ENCODE assay signal across 21 cellular contexts in the genomic region with DNA sequence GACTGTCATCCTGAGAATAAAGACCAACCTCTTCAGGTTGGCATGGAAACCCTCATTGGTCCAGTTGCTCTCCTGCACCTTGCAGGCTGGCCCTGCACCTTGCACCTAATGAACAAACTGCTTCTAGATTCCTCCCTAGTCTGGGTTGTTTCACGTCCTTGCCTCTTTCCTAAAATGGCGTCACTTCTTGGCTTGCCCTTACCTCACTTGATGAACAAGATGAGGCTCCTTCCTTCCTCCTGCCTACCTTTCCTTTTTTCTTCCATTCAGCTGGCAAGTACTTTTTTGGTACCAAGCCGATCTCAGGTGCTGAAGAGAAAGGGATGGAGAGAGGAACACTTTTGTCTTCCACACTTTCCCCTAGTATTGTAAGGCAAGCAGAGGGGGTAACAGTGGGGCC.
A peak's percentile ranks its signal among the peaks of the same experiment; 100 is the strongest.
DNase-seq lines count a peak whose midpoint lies in the region; ATAC-seq and TF ChIP-seq lines count a peak whose summit lies in the region.
"Had no signal": no experiment of that assay in that cellular context is flagged by ENCODE, and none has a peak within 500 bp of the region (broad histone marks: within the 10 kb centered on the region; RNA-seq: fewer than 3 reads in every experiment).

No MANE protein-coding gene starts in this region.

- intact Hi-C loops in Calu3 (cut with micrococcal nuclease; ENCODE audit: unreplicated experiment) = loop anchor here (5.0 kb wide), 1 partner anchor 38 kb away; no protein-coding TSS in a partner anchor
- intact Hi-C loops in Right ventricle myocardium superior (cut with DNase I) = no loop called here
- intact Hi-C loops in gastrocnemius medialis (cut with DNase I; ENCODE audit: low total_unique reads) = no loop called here

- H3K4me3 ChIP-seq in neuronal stem cell (ENCODE audit: low read length in 2 of 2) = no peak overlapping the region
- H3K4me3 ChIP-seq in gastrocnemius medialis = no peak overlapping the region
- H3K4me3 ChIP-seq: BLaER1 treated with 17β-estradiol and CSF1 and Interleukin-3, amounts not matched to agents 10 nM and 100 nM; GM12878; MG63; Peyer's patch had no signal

- TF ChIP-seq POLR2A in gastrocnemius medialis (IDR thresholded peaks at IDR 0.05) = no peak

- no peak overlapping the region for H2AFZ ChIP-seq in neuronal stem cell (ENCODE audit: low read length)

- no peak overlapping the region for H3K4me2 ChIP-seq in neuronal stem cell (ENCODE audit: insufficient read depth, low read length, poor library complexity, severe bottlenecking)
- H3K4me2 ChIP-seq: BLaER1 treated with 17β-estradiol and CSF1 and Interleukin-3, amounts not matched to agents 10 nM and 100 nM had no signal

- H3K9me3 ChIP-seq in neuronal stem cell (replicated peaks in 1 of 2; ENCODE audit: control insufficient read depth in 2 of 2, insufficient read depth in 1 of 2, low read depth in 1 of 2, low read length in 2 of 2) (no peaks in the 10 kb centered on the region), gastrocnemius medialis (no peaks in the 10 kb centered on the region)
- H3K9me3 ChIP-seq: MG63, Peyer's patch had no signal

- no peak overlapping the region for H3K9ac ChIP-seq in neuronal stem cell (ENCODE audit: low read depth, low read length, poor library complexity)
- H3K9ac ChIP-seq: BLaER1 treated with 17β-estradiol and CSF1 and Interleukin-3, amounts not matched to agents 10 nM and 100 nM had no signal

- H2BK120ac ChIP-seq in neuronal stem cell (ENCODE audit: low read depth, low read length) = no peak overlapping the region

- TF ChIP-seq CTCF in Calu3 (IDR thresholded peaks at IDR 0.05; ENCODE audit: unreplicated experiment) = no peak
- no peak for TF ChIP-seq CTCF in gastrocnemius medialis (IDR thresholded peaks at IDR 0.05 in 4 of 5, conservative IDR thresholded peaks at IDR 0.05 in 1 of 5)

- H3K27me3 Mint-ChIP-seq in Calu3 (ENCODE audit: unreplicated experiment) = no peaks in the 10 kb centered on the region

- no peak overlapping the region for H3K4ac ChIP-seq in neuronal stem cell (ENCODE audit: low read length)

- H3K79me1 ChIP-seq in neuronal stem cell (ENCODE audit: low read depth, low read length) = no peaks in the 10 kb centered on the region

- H3K27ac Mint-ChIP-seq in Calu3 (ENCODE audit: unreplicated experiment) = peak overlapping the region; percentile 24
- H3K27ac Mint-ChIP-seq: CD8-positive, alpha-beta memory T cell had no signal

- WGBS in neuronal stem cell (ENCODE audit: extremely low coverage in 2 of 2, insufficient read length in 2 of 2, insufficient replicate concordance in 1 of 2), 2 donors = no CpG with 5 or more reads among the region's 3 CpGs

- no peak overlapping the region for H4K8ac ChIP-seq in neuronal stem cell (ENCODE audit: low read depth, low read length)

- no peak overlapping the region for H3K18ac ChIP-seq in neuronal stem cell (ENCODE audit: low read length)

- H3K36me3 ChIP-seq in neuronal stem cell (replicated peaks in 1 of 2; ENCODE audit: control insufficient read depth in 2 of 2, insufficient read depth in 2 of 2, low read length in 2 of 2) (no peaks in the 10 kb centered on the region), gastrocnemius medialis (no peaks in the 10 kb centered on the region)
- H3K36me3 ChIP-seq: BLaER1 treated with 17β-estradiol and CSF1 and Interleukin-3, amounts not matched to agents 10 nM and 100 nM; MG63; Peyer's patch had no signal

- no peak overlapping the region for H3K4me3 Mint-ChIP-seq in Calu3 (ENCODE audit: low read depth, unreplicated experiment)
- H3K4me3 Mint-ChIP-seq: CD8-positive, alpha-beta memory T cell had no signal

- in situ Hi-C loops in gastrocnemius medialis (cut with MboI; ENCODE audit: low sequenced_read_pairs in 4 of 4) = no loop called here

- H2AK5ac ChIP-seq in neuronal stem cell (ENCODE audit: low read depth, low read length) = peak overlapping the region; percentile 64

- peaks cover 5% of the 10 kb centered on the region for H3K36me3 Mint-ChIP-seq in Calu3 (ENCODE audit: insufficient read depth, unreplicated experiment)
- H3K36me3 Mint-ChIP-seq: CD8-positive, alpha-beta memory T cell had no signal

- ATAC-seq in Right ventricle myocardium superior (ENCODE audit: poor library complexity) (no peak), gastrocnemius medialis (no peak)
- ATAC-seq: GM12878 had no signal

- no peak overlapping the region for H3K23ac ChIP-seq in neuronal stem cell (ENCODE audit: low read depth, low read length, poor library complexity)

- no peak overlapping the region for H3K14ac ChIP-seq in neuronal stem cell (ENCODE audit: low read length)

- DNase-seq in COLO668 (lab: John Stamatoyannopoulos, UW; ENCODE audit: unreplicated experiment) (peak; percentile 28), Calu3 (no peak), caudate nucleus (lab: John Stamatoyannopoulos, UW) (no peak), neuronal stem cell (ENCODE audit: low spot score) (no peak), Right ventricle myocardium superior (no peak), gastrocnemius medialis (no peak)
- no peak for DNase-seq in activated CD8-positive, alpha-beta memory T cell treated with anti-CD3 and anti-CD28 coated beads, Interleukin-2, amount 50 U/mL, for 48 hours
- DNase-seq: CD8-positive, alpha-beta memory T cell; DMS 273 treated with DMSO at 0.1 percent for 48 hours; EL; HCEC 1CT; Kasumi-1; MG63; NCI-H1105; NCI-H187; NCI-H345; NCI-H524 treated with DMSO at 0.1 percent for 48 hours; NK-92 treated with Interleukin-12 subunit alpha and Interleukin-12 subunit beta, amount 100 ng/mL, for 24 hours; Peyer's patch had no signal

- peak overlapping the region; percentile 1 for H2BK15ac ChIP-seq in neuronal stem cell (ENCODE audit: low read length)

- CTCF ChIA-PET in Calu3 (lab: Charles Lee) = no interaction called here

- H3K4me1 Mint-ChIP-seq in Calu3 (ENCODE audit: low read depth, unreplicated experiment) = peaks cover 43% of the 10 kb centered on the region

- no peak overlapping the region for H2BK12ac ChIP-seq in neuronal stem cell (ENCODE audit: low read length)

- H2BK5ac ChIP-seq in neuronal stem cell (ENCODE audit: low read length) = no peak overlapping the region

- H4K91ac ChIP-seq in neuronal stem cell (ENCODE audit: low read depth, low read length, poor library complexity) = no peak overlapping the region

- H3K4me1 ChIP-seq in neuronal stem cell (ENCODE audit: control insufficient read depth in 2 of 2, insufficient read depth in 1 of 2, low read depth in 1 of 2, low read length in 2 of 2) (peaks cover 16 to 17% of the 10 kb centered on the region in 2 donors), gastrocnemius medialis (no peaks in the 10 kb centered on the region)

- BruUV-seq in Calu3 (replicated peaks; lab: Mats Ljungman, UMichigan) = no TSS peak

- H3K9me3 Mint-ChIP-seq in Calu3 (ENCODE audit: low read depth, unreplicated experiment) = no peaks in the 10 kb centered on the region

- H3K27ac ChIP-seq in caudate nucleus (ENCODE audit: low read depth, low read length) (peak overlapping the region; percentile 50), neuronal stem cell (replicated peaks; ENCODE audit: low read length) (no peak overlapping the region), gastrocnemius medialis (no peak overlapping the region)
- H3K27ac ChIP-seq: BLaER1 treated with 17β-estradiol and CSF1 and Interleukin-3, amounts not matched to agents 10 nM and 100 nM; Peyer's patch had no signal

- no peaks in the 10 kb centered on the region for H3K27me3 ChIP-seq in neuronal stem cell (ENCODE audit: control insufficient read depth in 3 of 3, insufficient read depth in 3 of 3, low read depth in 1 of 3, low read length in 3 of 3)
- peaks cover 20 to 32% (median 30%) of the 10 kb centered on the region in 3 donors for H3K27me3 ChIP-seq in gastrocnemius medialis
- H3K27me3 ChIP-seq: BLaER1 treated with 17β-estradiol and CSF1 and Interleukin-3, amounts not matched to agents 10 nM and 100 nM; MG63; Peyer's patch had no signal
